24 cellular contexts compared by ENCODE assay signal in genomic region chr2:69544951-69545350, GRCh38.
A peak's percentile ranks its signal among the peaks of the same experiment; 100 is the strongest.
DNase-seq lines count a peak whose midpoint lies in the region; ATAC-seq and TF ChIP-seq lines count a peak whose summit lies in the region.
"Had no signal": no experiment of that assay in that cellular context is flagged by ENCODE, and none has a peak within 500 bp of the region (broad histone marks: within the 10 kb centered on the region; RNA-seq: fewer than 3 reads in every experiment).

No MANE protein-coding gene starts in this region.

- no peak for ATAC-seq in CD8-positive, alpha-beta T cell
- ATAC-seq in GM18909 (IDR thresholded peaks at IDR 0.05; ENCODE audit: poor library complexity, unreplicated experiment) (peak; percentile 9), T-cell (replicated peaks in 1 of 4) (no peak), GM19395 (IDR thresholded peaks at IDR 0.05; ENCODE audit: unreplicated experiment) (no peak)
- ATAC-seq: Panc1, WTC11 had no signal

- TF ChIP-seq CTCF in CD8-positive, alpha-beta T cell (IDR thresholded peaks at IDR 0.05): no peak

- no peaks in the 10 kb centered on the region for H3K9me3 ChIP-seq in CD8-positive, alpha-beta T cell (ENCODE audit: low read length)

- H3K4me3 ChIP-seq in CD8-positive, alpha-beta T cell (ENCODE audit: low read depth, low read length): no peak overlapping the region
- H3K4me3 ChIP-seq: hepatocyte, stomach had no signal

- H3K4me1 Mint-ChIP-seq in CD8-positive, alpha-beta T cell (ENCODE audit: low read depth): peaks cover 59% of the 10 kb centered on the region
- H3K4me1 Mint-ChIP-seq in T-cell: peaks cover 52 to 53% (median 53%) of the 10 kb centered on the region in 3 donors
- H3K4me1 Mint-ChIP-seq: H9, WTC11 had no signal

- DNase-seq in CD8-positive, alpha-beta T cell: no peak
- DNase-seq in cerebellar cortex (ENCODE audit: low spot score) (peak; percentile 38), medulla oblongata (ENCODE audit: extremely low spot score) (peak; percentile 68), T-cell (no peak), SKM-1 treated with dmso at 0.1 percent for 144 hours (lab: John Stamatoyannopoulos, UW; ENCODE audit: unreplicated experiment) (no peak), NCI-H1048 (lab: John Stamatoyannopoulos, UW) (no peak)
- DNase-seq: activated CD4-positive, alpha-beta T cell treated with anti-CD3 and anti-CD28 coated beads, Interleukin-2, amount 50 U/mL, for 48 hours; activated CD8-positive, alpha-beta memory T cell treated with anti-CD3 and anti-CD28 coated beads, Interleukin-2, amount 50 U/mL, for 48 hours; activated gamma-delta T cell; COR-L47; DMS79 treated with DMSO at 0.1 percent for 48 hours; foreskin fibroblast; H9; IMR-90; NCI-H2107; occipital lobe; stomach; trophoblast cell had no signal

- H3K27ac ChIP-seq in CD8-positive, alpha-beta T cell (ENCODE audit: low read depth, low read length): no peak overlapping the region
- H3K27ac ChIP-seq: hepatocyte, stomach had no signal

- H3K27ac Mint-ChIP-seq in CD8-positive, alpha-beta T cell: peak overlapping the region; percentile 75
- peak overlapping the region in 1 of 2 donors; percentile 55 for H3K27ac Mint-ChIP-seq in T-cell
- H3K27ac Mint-ChIP-seq: dendritic cell treated with granulocyte-macrophage colony-stimulating factor and Interleukin-4, amounts not matched to agents 40 ng/mL and 50 ng/mL, for 4 days; H9; WTC11 had no signal

- peaks cover 76% of the 10 kb centered on the region for H3K36me3 Mint-ChIP-seq in CD8-positive, alpha-beta T cell
- peaks cover 66% of the 10 kb centered on the region for H3K36me3 Mint-ChIP-seq in T-cell

- no peaks in the 10 kb centered on the region for H3K9me3 Mint-ChIP-seq in CD8-positive, alpha-beta T cell
- peaks cover 0 to 3% (median 0%) of the 10 kb centered on the region in 3 donors for H3K9me3 Mint-ChIP-seq in T-cell
- H3K9me3 Mint-ChIP-seq: dendritic cell treated with granulocyte-macrophage colony-stimulating factor and Interleukin-4, amounts not matched to agents 40 ng/mL and 50 ng/mL, for 4 days had no signal

- H3K4me1 ChIP-seq in CD8-positive, alpha-beta T cell (ENCODE audit: insufficient read depth, low read length): peaks cover 9% of the 10 kb centered on the region

- no peaks in the 10 kb centered on the region for H3K27me3 Mint-ChIP-seq in CD8-positive, alpha-beta T cell (ENCODE audit: low read depth)
- H3K27me3 Mint-ChIP-seq in T-cell: no peaks in the 10 kb centered on the region
- H3K27me3 Mint-ChIP-seq: dendritic cell treated with granulocyte-macrophage colony-stimulating factor and Interleukin-4, amounts not matched to agents 40 ng/mL and 50 ng/mL, for 4 days had no signal

- CTCF ChIA-PET in CD8-positive, alpha-beta T cell (lab: Charles Lee): interaction anchor here (0.7 to 1.5 kb wide), 4 partner anchors 20 to 180 kb away, joined by 3 to 6 read pairs (median 4); no protein-coding TSS in a partner anchor
- CTCF ChIA-PET in T-cell (lab: Charles Lee): no interaction called here

- intact Hi-C loops in CD8-positive, alpha-beta T cell (cut with DNase I, micrococcal nuclease): loop anchor here in 1 of 2 experiments (10.0 kb wide), 1 partner anchor 300 kb away; no protein-coding TSS in a partner anchor

- POLR2A ChIA-PET in CD8-positive, alpha-beta T cell (lab: Charles Lee): no interaction called here
- POLR2A ChIA-PET in T-cell (lab: Charles Lee): interaction anchor here (0.6 kb wide), 4 partner anchors 21 to 571 kb away, joined by 3 to 4 read pairs (median 3); no protein-coding TSS in a partner anchor

- H3K27me3 ChIP-seq in CD8-positive, alpha-beta T cell (ENCODE audit: insufficient read depth, low read length): no peaks in the 10 kb centered on the region
- H3K27me3 ChIP-seq: hepatocyte, stomach had no signal

- no peak overlapping the region for H3K4me3 Mint-ChIP-seq in CD8-positive, alpha-beta T cell
- no peak overlapping the region for H3K4me3 Mint-ChIP-seq in T-cell
- H3K4me3 Mint-ChIP-seq: dendritic cell treated with granulocyte-macrophage colony-stimulating factor and Interleukin-4, amounts not matched to agents 40 ng/mL and 50 ng/mL, for 4 days; H9; WTC11 had no signal

- peaks cover 34% of the 10 kb centered on the region for H3K36me3 ChIP-seq in CD8-positive, alpha-beta T cell (ENCODE audit: insufficient read depth, low read length)

Comparison
In these comparisons a context has a peak if more than half of its experiments do, and no peak if none do; other contexts are left out.
1. DNase-seq: peak in cerebellar cortex (single experiment) and medulla oblongata (single experiment); none in CD8-positive, alpha-beta T cell (0 of 7), T-cell (0 of 34), SKM-1 treated with dmso at 0.1 percent for 144 hours (single experiment) and NCI-H1048 (single experiment).